Comparison of ENCODE assay signal across 8 cellular contexts in the genomic region with DNA sequence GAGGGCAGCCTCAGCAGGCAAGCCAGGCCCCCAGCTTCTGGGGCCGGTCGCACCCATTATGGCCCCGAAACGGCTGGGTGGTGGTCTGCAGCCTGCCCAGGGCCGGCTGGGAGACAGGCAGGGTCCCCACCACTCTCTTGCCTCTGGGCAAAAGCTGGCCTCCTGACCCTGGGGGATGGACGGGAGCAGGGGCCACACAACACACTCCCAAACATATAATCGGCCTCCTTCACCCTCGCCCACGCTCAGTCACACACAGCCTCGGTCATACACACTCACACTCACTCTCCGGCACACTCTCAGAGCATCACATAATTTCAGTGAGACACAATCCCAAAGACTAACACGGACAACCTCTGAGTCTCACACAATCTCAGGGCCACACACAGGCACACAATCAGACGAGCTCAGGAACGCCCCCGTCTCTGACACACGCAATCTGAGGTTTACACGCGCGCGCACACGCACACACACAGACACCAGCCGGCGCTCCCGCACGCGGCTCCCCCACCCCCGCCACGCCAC. TPM values are rescaled to one million over a fixed set of nuclear protein-coding genes. Genes with fewer than 3 reads are reported as not detected.
DNase-seq lines count a peak whose midpoint lies in the region; ATAC-seq, FAIRE-seq and TF ChIP-seq lines count a peak whose summit lies in the region.

No MANE protein-coding gene starts in this region.

- TF ChIP-seq CTCF in keratinocyte (optimal IDR thresholded peaks at IDR 0.05 in 1 of 3, IDR thresholded peaks at IDR 0.05 in 1 of 3, conservative IDR thresholded peaks at IDR 0.05 in 1 of 3; ENCODE audit: extremely low read depth in 1 of 3, insufficient read depth in 2 of 3, low read length in 3 of 3) = peak in 1 of 3 experiments; percentile 8
- TF ChIP-seq CTCF in testis (IDR thresholded peaks at IDR 0.05) = no peak

- peaks cover 2% of the 10 kb centered on the region for H3K36me3 Mint-ChIP-seq in activated naive CD4-positive, alpha-beta T cell treated with anti-CD3 and anti-CD28 coated beads, Interleukin-2, amount 50 U/mL, for 24 hours
- H3K36me3 Mint-ChIP-seq in activated CD8-positive, alpha-beta T cell treated with anti-CD3 and anti-CD28 coated beads, Interleukin-2, amount 10 ng/mL, durations not matched to agents 7 days and 5 days (ENCODE audit: low read depth) = no peaks in the 10 kb centered on the region

- peaks cover 11% of the 10 kb centered on the region for H3K79me2 ChIP-seq in keratinocyte (ENCODE audit: control insufficient read depth, insufficient read depth, low read length)

- dilution Hi-C loops in keratinocyte (cut with MboI; ENCODE audit: extremely low pct_ligation_motif_present, low sequenced_read_pairs) = no loop called here

- H3K4me1 Mint-ChIP-seq in activated naive CD4-positive, alpha-beta T cell treated with anti-CD3 and anti-CD28 coated beads, Interleukin-2, amount 50 U/mL, for 24 hours = peaks cover 26% of the 10 kb centered on the region
- H3K4me1 Mint-ChIP-seq in activated CD8-positive, alpha-beta T cell treated with anti-CD3 and anti-CD28 coated beads, Interleukin-2, amount 10 ng/mL, durations not matched to agents 7 days and 5 days (ENCODE audit: low read depth) = peaks cover 25% of the 10 kb centered on the region

- peak overlapping the region; percentile 82 for H3K27ac ChIP-seq in keratinocyte (ENCODE audit: control insufficient read depth, insufficient read depth, low read length)
- peak overlapping the region; percentile 47 to 80 for H3K27ac ChIP-seq in testis

- intact Hi-C loops in testis (cut with DNase I; ENCODE audit: low total_unique reads) = no loop called here

- CTCF ChIA-PET in activated CD8-positive, alpha-beta T cell treated with anti-CD3 and anti-CD28 coated beads, Interleukin-2, amount 10 ng/mL, durations not matched to agents 7 days and 5 days (lab: Charles Lee) = interaction anchor here (0.9 to 3.2 kb wide), 4 partner anchors 22 to 94 kb away, joined by 3 to 16 read pairs (median 7); partner anchors contain the start of gene RASD1

- no peak for DNase-seq in activated naive CD4-positive, alpha-beta T cell (lab: John Stamatoyannopoulos, UW)
- no peak for DNase-seq in activated CD8-positive, alpha-beta T cell treated with anti-CD3 and anti-CD28 coated beads, Interleukin-2, amount 10 ng/mL, durations not matched to agents 7 days and 5 days
- DNase-seq in keratinocyte (ENCODE audit: low read depth, low spot score) = no peak
- DNase-seq in testis = no peak
- no peak for DNase-seq in NCI-H2029 (lab: John Stamatoyannopoulos, UW)
- no peak for DNase-seq in DMS79 treated with DMSO at 0.1 percent for 48 hours (lab: John Stamatoyannopoulos, UW)
- no peak for DNase-seq in NCI-H2107 treated with DMSO at 0.1 percent for 48 hours (lab: John Stamatoyannopoulos, UW; ENCODE audit: unreplicated experiment)

- peak overlapping the region; percentile 91 for H3K27ac Mint-ChIP-seq in activated naive CD4-positive, alpha-beta T cell treated with anti-CD3 and anti-CD28 coated beads, Interleukin-2, amount 50 U/mL, for 24 hours
- H3K27ac Mint-ChIP-seq in activated CD8-positive, alpha-beta T cell treated with anti-CD3 and anti-CD28 coated beads, Interleukin-2, amount 10 ng/mL, durations not matched to agents 7 days and 5 days = peak overlapping the region; percentile 94

- peak overlapping the region; percentile 53 for H2AFZ ChIP-seq in keratinocyte (ENCODE audit: control insufficient read depth, low read length)

- peak overlapping the region; percentile 95 for H3K9ac ChIP-seq in keratinocyte (ENCODE audit: control insufficient read depth, extremely low read depth, insufficient read depth, low read length)

- no peaks in the 10 kb centered on the region for H4K20me1 ChIP-seq in keratinocyte (ENCODE audit: control insufficient read depth, extremely low read depth, insufficient read depth, low read length)

- peak overlapping the region; percentile 91 for H3K4me2 ChIP-seq in keratinocyte (ENCODE audit: control insufficient read depth, extremely low read depth, insufficient read depth, low read depth, low read length)

- FAIRE-seq in keratinocyte (lab: Jason Lieb, UNC) = no peak

- no peaks in the 10 kb centered on the region for H3K27me3 ChIP-seq in keratinocyte (ENCODE audit: control insufficient read depth, extremely low read depth, insufficient read depth, low read length)
- no peaks in the 10 kb centered on the region for H3K27me3 ChIP-seq in testis

- H3K4me3 ChIP-seq in keratinocyte (ENCODE audit: control insufficient read depth in 2 of 3, extremely low read depth in 1 of 3, insufficient read depth in 2 of 3, low read depth in 1 of 3, low read length in 3 of 3) (peak overlapping the region; percentile 80 to 98 (median 83)), testis (peak overlapping the region; percentile 73 to 87)

- H3K27me3 Mint-ChIP-seq in activated naive CD4-positive, alpha-beta T cell treated with anti-CD3 and anti-CD28 coated beads, Interleukin-2, amount 50 U/mL, for 24 hours = no peaks in the 10 kb centered on the region
- H3K27me3 Mint-ChIP-seq in activated CD8-positive, alpha-beta T cell treated with anti-CD3 and anti-CD28 coated beads, Interleukin-2, amount 10 ng/mL, durations not matched to agents 7 days and 5 days (ENCODE audit: low read depth) = no peaks in the 10 kb centered on the region

- 1 to 3% methylated on average over 8 to 28 of the region's 28 CpGs for WGBS in testis, 2 donors

- no peaks in the 10 kb centered on the region for H3K9me3 Mint-ChIP-seq in activated naive CD4-positive, alpha-beta T cell treated with anti-CD3 and anti-CD28 coated beads, Interleukin-2, amount 50 U/mL, for 24 hours
- no peaks in the 10 kb centered on the region for H3K9me3 Mint-ChIP-seq in activated CD8-positive, alpha-beta T cell treated with anti-CD3 and anti-CD28 coated beads, Interleukin-2, amount 10 ng/mL, durations not matched to agents 7 days and 5 days (ENCODE audit: insufficient read depth)

- no peaks in the 10 kb centered on the region for H3K9me3 ChIP-seq in keratinocyte (ENCODE audit: control insufficient read depth, low read depth, low read length)
- H3K9me3 ChIP-seq in testis = no peaks in the 10 kb centered on the region

- H3K36me3 ChIP-seq in keratinocyte (ENCODE audit: control insufficient read depth in 2 of 2, extremely low read depth in 1 of 2, insufficient read depth in 2 of 2, low read length in 2 of 2) (no peaks in the 10 kb centered on the region), testis (ENCODE audit: low read depth, missing control alignments) (no peaks in the 10 kb centered on the region)

- H3K9me1 ChIP-seq in keratinocyte (ENCODE audit: control insufficient read depth, extremely low read depth, insufficient read depth, low read length) = peaks cover 3% of the 10 kb centered on the region

- H3K4me1 ChIP-seq in keratinocyte (ENCODE audit: control insufficient read depth, extremely low read depth, insufficient read depth, low read length) (peaks cover 40% of the 10 kb centered on the region), testis (peaks cover 51% of the 10 kb centered on the region)

- no peak for ATAC-seq in activated CD8-positive, alpha-beta T cell treated with anti-CD3 and anti-CD28 coated beads, Interleukin-2, amount 10 ng/mL, durations not matched to agents 7 days and 5 days

- H3K4me3 Mint-ChIP-seq in activated naive CD4-positive, alpha-beta T cell treated with anti-CD3 and anti-CD28 coated beads, Interleukin-2, amount 50 U/mL, for 24 hours = peak overlapping the region; percentile 96
- peak overlapping the region; percentile 89 for H3K4me3 Mint-ChIP-seq in activated CD8-positive, alpha-beta T cell treated with anti-CD3 and anti-CD28 coated beads, Interleukin-2, amount 10 ng/mL, durations not matched to agents 7 days and 5 days

- no peak for TF ChIP-seq POLR2A in testis (IDR thresholded peaks at IDR 0.05)

- POLR2A ChIA-PET in activated CD8-positive, alpha-beta T cell treated with anti-CD3 and anti-CD28 coated beads, Interleukin-2, amount 10 ng/mL, durations not matched to agents 7 days and 5 days (lab: Charles Lee) = interaction anchor here (0.6 to 1.7 kb wide), 2 partner anchors 13 to 129 kb away, joined by 3 to 4 read pairs; no protein-coding TSS in a partner anchor

RNA-seq across cellular contexts. Expression of gene PEMT, which starts 0.6 kb away (rescaled TPM):
- total RNA-seq in activated CD8-positive, alpha-beta T cell treated with anti-CD3 and anti-CD28 coated beads, Interleukin-2, amount 10 ng/mL, durations not matched to agents 7 days and 5 days = 10 to 100 TPM; 14.1 to 17.2 TPM
- polyA plus RNA-seq in keratinocyte (17.7 to 23.7 TPM (median 18.6 TPM) in 3 replicates), testis (ENCODE audit: insufficient read depth, low read depth, low replicate concordance) (66.0 TPM)
- 5.2 TPM for polyA plus RNA-seq in keratinocyte (2011; ENCODE audit: low read depth)
- polyA plus RNA-seq in keratinocyte (2011; cell fraction: cytosol; rRNA removed) = 14.9 and 32.2 TPM in 2 replicates
- 10.1 and 15.3 TPM in 2 replicates for polyA plus RNA-seq in keratinocyte (2011; cell fraction: nucleus; rRNA removed)
- 24.9 and 27.2 TPM in 2 replicates for polyA plus RNA-seq in keratinocyte (2012; ENCODE audit: low replicate concordance)
- 9.8 to 53.1 TPM (median 10.8 TPM) in 3 replicates for polyA minus RNA-seq in keratinocyte
- 28.0 TPM for polyA minus RNA-seq in keratinocyte (2011; cell fraction: cytosol; rRNA and poly(A)+ RNA removed)
- 3.6 and 4.6 TPM in 2 replicates for polyA minus RNA-seq in keratinocyte (2011; cell fraction: nucleus; rRNA and poly(A)+ RNA removed)
- 100 to 1,000 TPM in 1 of 2 donors, 10 to 100 TPM in 1; 83.1 to 120 TPM for total RNA-seq in testis

Comparison
In these comparisons a context has a peak if more than half of its experiments do, and no peak if none do; other contexts are left out.
1. RNA of gene PEMT, which starts 0.6 kb away (total RNA-seq): 83.1 to 120 TPM in testis; 14.1 to 17.2 TPM in activated CD8-positive, alpha-beta T cell treated with anti-CD3 and anti-CD28 coated beads, Interleukin-2, amount 10 ng/mL, durations not matched to agents 7 days and 5 days; every median in the first group is over 4 times any median in the second.